ENCODE assay signal across 27 cellular contexts in genomic region chr4:6535706-6536105, GRCh38. TPM values are rescaled to one million over a fixed set of nuclear protein-coding genes. Genes with fewer than 3 reads are reported as not detected.
DNase-seq lines count a peak whose midpoint lies in the region; ATAC-seq, FAIRE-seq and TF ChIP-seq lines count a peak whose summit lies in the region.
"Had no signal": no experiment of that assay in that cellular context is flagged by ENCODE, and none has a peak within 500 bp of the region (broad histone marks: within the 10 kb centered on the region; RNA-seq: fewer than 3 reads in every experiment).

No MANE protein-coding gene starts in this region.

- TF ChIP-seq CTCF in HepG2 (CRISPR knock-in tag; IDR thresholded peaks at IDR 0.05) (no peak), right lobe of liver (IDR thresholded peaks at IDR 0.05) (no peak), K562 (IDR thresholded peaks at IDR 0.05 in 2 of 3, conservative IDR thresholded peaks at IDR 0.05 in 1 of 3; ENCODE audit: insufficient read depth in 2 of 3, low read depth in 1 of 3, low read length in 3 of 3) (no peak), spleen (IDR thresholded peaks at IDR 0.05 in 8 of 11, conservative IDR thresholded peaks at IDR 0.05 in 3 of 11) (no peak)

- H2AFZ ChIP-seq in HepG2 (ENCODE audit: low read length) = no peak overlapping the region
- no peak overlapping the region for H2AFZ ChIP-seq in K562 (ENCODE audit: low read depth, low read length)

- intact Hi-C loops in HepG2 (cut with micrococcal nuclease; ENCODE audit: unreplicated experiment) = no loop called here
- intact Hi-C loops in right lobe of liver (cut with DNase I) = no loop called here
- intact Hi-C loops in K562 (cut with micrococcal nuclease) = no loop called here
- intact Hi-C loops in spleen (cut with DNase I; ENCODE audit: low total_unique reads) = no loop called here

- TF ChIP-seq EP300 in HepG2 (IDR thresholded peaks at IDR 0.05; ENCODE audit: low read depth in 2 of 2, low read length in 2 of 2) (no peak), HepG2 (CRISPR knock-in tag; IDR thresholded peaks at IDR 0.05; ENCODE audit: borderline replicate concordance) (no peak), K562 (IDR thresholded peaks at IDR 0.05; ENCODE audit: low read length) (no peak)

- TF ChIP-seq RAD21 in HepG2 (CRISPR knock-in tag; IDR thresholded peaks at IDR 0.05) (no peak), K562 (CRISPR knock-in tag; conservative IDR thresholded peaks at IDR 0.05 in 1 of 2, IDR thresholded peaks at IDR 0.05 in 1 of 2) (no peak)

- no peak overlapping the region for H3K4me2 ChIP-seq in HepG2 (ENCODE audit: low read depth, low read length)
- H3K4me2 ChIP-seq in K562 (ENCODE audit: insufficient read depth, low read length) = no peak overlapping the region
- H3K4me2 ChIP-seq: BLaER1 had no signal

- H3K27me3 ChIP-seq in HepG2 (ENCODE audit: control insufficient read depth in 1 of 2, insufficient read depth in 2 of 2, low read length in 2 of 2) (peaks cover 6 to 40% of the 10 kb centered on the region in 2 experiments), right lobe of liver (no peaks in the 10 kb centered on the region), K562 (ENCODE audit: control insufficient read depth in 2 of 2, insufficient read depth in 2 of 2, low read length in 2 of 2) (peaks cover 39 to 78% of the 10 kb centered on the region in 2 experiments; a peak in 4 of 5 replicates), spleen (replicated peaks in 1 of 7) (peaks cover 0 to 55% (median 0%) of the 10 kb centered on the region in 7 donors)
- H3K27me3 ChIP-seq: BE2C, BLaER1 had no signal

- H4K20me1 ChIP-seq in HepG2 (ENCODE audit: insufficient read depth, low read length) (no peaks in the 10 kb centered on the region), K562 (replicated peaks; ENCODE audit: control insufficient read depth, insufficient read depth, low read length) (0 out of 2 replicates have a peak, but pooled peaks cover 3% of the 10 kb centered on the region)
- H4K20me1 ChIP-seq: BLaER1 had no signal

- 37% methylated on average over 7 of the region's 7 CpGs for WGBS in HepG2 (ENCODE audit: low lambda C conversion rate)
- WGBS in right lobe of liver (ENCODE audit: insufficient coverage, low coverage, low lambda C conversion rate, missing lambda C conversion rate) = 81% methylated on average over 7 of the region's 7 CpGs
- under 1% methylated on average over 7 of the region's 7 CpGs for WGBS in K562 (ENCODE audit: insufficient coverage, low coverage, missing lambda C conversion rate)
- WGBS in spleen, 5 donors = 83 to 94% (median 91%) methylated on average over 7 of the region's 7 CpGs

- no peaks in the 10 kb centered on the region for H3K9me1 ChIP-seq in K562 (ENCODE audit: control insufficient read depth, insufficient read depth, low read length)

- H3K36me3 ChIP-seq in HepG2 (replicated peaks in 1 of 2; ENCODE audit: control insufficient read depth in 1 of 2, insufficient read depth in 2 of 2, low read length in 2 of 2) = no peaks in the 10 kb centered on the region
- no peaks in the 10 kb centered on the region for H3K36me3 ChIP-seq in right lobe of liver
- H3K36me3 ChIP-seq in K562 (ENCODE audit: control insufficient read depth, insufficient read depth, low read length) = no peaks in the 10 kb centered on the region
- H3K36me3 ChIP-seq in spleen = no peaks in the 10 kb centered on the region
- H3K36me3 ChIP-seq: BE2C, BLaER1 had no signal

- in situ Hi-C loops in HepG2 (cut with HindIII; ENCODE audit: extremely low pct_ligation_motif_present, low pct_unique_long_range_greater_than_20kb) = no loop called here
- in situ Hi-C loops in K562 (cut with MboI) = no loop called here

- H3K79me2 ChIP-seq in HepG2 (ENCODE audit: insufficient read depth, low read length) = no peaks in the 10 kb centered on the region
- no peaks in the 10 kb centered on the region for H3K79me2 ChIP-seq in K562 (ENCODE audit: control insufficient read depth, insufficient read depth, low read length)

- H3K27ac ChIP-seq in HepG2 (ENCODE audit: extremely low read length, insufficient read depth, low read length) (no peak overlapping the region), right lobe of liver (no peak overlapping the region), K562 (ENCODE audit: extremely low read depth, low read depth, low read length) (no peak overlapping the region), spleen (no peak overlapping the region)
- H3K27ac ChIP-seq: BLaER1 had no signal

- no peak for FAIRE-seq in HepG2 (lab: Jason Lieb, UNC)
- no peak for FAIRE-seq in K562 (lab: Jason Lieb, UNC)
- FAIRE-seq: A204.1, GM12878, GM12892, GM18507 had no signal

- TF ChIP-seq POLR2A in HepG2 (IDR thresholded peaks at IDR 0.05; ENCODE audit: insufficient read depth in 1 of 2, low read depth in 2 of 2, low read length in 2 of 2) (no peak), right lobe of liver (IDR thresholded peaks at IDR 0.05) (no peak), K562 (conservative IDR thresholded peaks at IDR 0.05) (no peak), spleen (IDR thresholded peaks at IDR 0.05) (no peak)

- H3K4me1 ChIP-seq in HepG2 (ENCODE audit: insufficient read depth, low read length) (peaks cover 28% of the 10 kb centered on the region), right lobe of liver (no peaks in the 10 kb centered on the region), K562 (replicated peaks in 1 of 2; ENCODE audit: control insufficient read depth in 2 of 2, insufficient read depth in 2 of 2, low read length in 2 of 2) (peaks cover 0 to 13% of the 10 kb centered on the region in 2 experiments; a peak in 2 of 5 replicates), spleen (no peaks in the 10 kb centered on the region)
- H3K4me1 ChIP-seq: BE2C, BLaER1 had no signal

- H3K9ac ChIP-seq in HepG2 (ENCODE audit: insufficient read depth, low read depth, low read length) (no peak overlapping the region), K562 (ENCODE audit: insufficient read depth in 1 of 2, low read depth in 2 of 2, low read length in 2 of 2) (no peak overlapping the region)
- H3K9ac ChIP-seq: BLaER1 had no signal

- POLR2A ChIA-PET in HepG2 (lab: Yijun Ruan, JAX) = no interaction called here
- POLR2A ChIA-PET in K562 (lab: Yijun Ruan, JAX) = interaction anchor here (0.6 to 1.0 kb wide), 3 partner anchors 10 to 482 kb away, joined by 3 read pairs; no protein-coding TSS in a partner anchor

- no TSS peak for BruUV-seq in HepG2 (replicated peaks; lab: Mats Ljungman, UMichigan)
- BruUV-seq in K562 (replicated peaks; lab: Mats Ljungman, UMichigan) = no TSS peak

- H3K9me3 ChIP-seq in HepG2 (ENCODE audit: low read length) (no peaks in the 10 kb centered on the region), right lobe of liver (no peaks in the 10 kb centered on the region), K562 (replicated peaks; ENCODE audit: control insufficient read depth, insufficient read depth, low read depth, low read length) (no peaks in the 10 kb centered on the region; the same call in 1 of the 2 replicates), spleen (peaks cover 0 to 8% (median 6%) of the 10 kb centered on the region in 8 donors)
- H3K9me3 ChIP-seq: BE2C had no signal

- DNase-seq in HepG2 (ENCODE audit: low spot score) = no peak
- no peak for DNase-seq in right lobe of liver
- no peak for DNase-seq in K562 (ENCODE audit: extremely low read depth in 1 of 4, low spot score in 3 of 4)
- peak; percentile 43 for DNase-seq in spleen
- no peak for DNase-seq in stimulated activated CD4-positive, alpha-beta T cell treated with anti-CD3 and anti-CD28 coated beads, Interleukin-12 subunit alpha, Interleukin-12 subunit beta, amount 100 ng/mL, for 4 hours
- DNase-seq in MV-4-11 (lab: John Stamatoyannopoulos, UW) = no peak
- no peak for DNase-seq in T-helper 2 cell
- DNase-seq: 8988T; ACHN; BE2C; C1 segment of cervical spinal cord; CD4-positive, alpha-beta memory T cell; CD4-positive, CD25-positive, alpha-beta regulatory T cell; CD8-positive, alpha-beta memory T cell; COR-L47; DMS 273 treated with DMSO at 0.1 percent for 48 hours; DMS153; DMS53; DMS79; DND-41; EL; GDM1 had no signal

- CTCF ChIA-PET in HepG2 (lab: Yijun Ruan, JAX; ENCODE audit: low intra/inter-chr PET ratio, low total read pairs) = no interaction called here
- CTCF ChIA-PET in K562 (lab: Yijun Ruan, JAX; ENCODE audit: low intra/inter-chr PET ratio) = no interaction called here

- no peak overlapping the region for H3K4me3 ChIP-seq in HepG2 (replicated peaks in 1 of 3; ENCODE audit: insufficient read depth in 1 of 3, low read depth in 2 of 3, low read length in 3 of 3)
- no peak overlapping the region for H3K4me3 ChIP-seq in right lobe of liver
- no peak overlapping the region for H3K4me3 ChIP-seq in K562
- no peak overlapping the region for H3K4me3 ChIP-seq in spleen
- H3K4me3 ChIP-seq: BLaER1, GM12878 had no signal

- ATAC-seq in HepG2 = no peak
- ATAC-seq in right lobe of liver = no peak
- ATAC-seq in K562 = no peak
- ATAC-seq: GM12878 had no signal

RNA-seq across cellular contexts. Expression of gene MAN2B2, which starts 39.3 kb away (rescaled TPM):
- total RNA-seq in HepG2 (2016; rRNA removed; fragmentation: Illumina TruSeq; extraction: Trizol) (2.8 and 5.4 TPM in 2 replicates), right lobe of liver (10 to 100 TPM; 22.3 to 34.1 (median 27.5) TPM), K562 (2014; rRNA removed) (5.3 and 6.0 TPM in 2 replicates), K562 (2014; rRNA removed; fragmentation: Illumina TruSeq; extraction: Trizol) (1.7 TPM in 2 replicates), K562 (2015; rRNA removed; fragmentation: Illumina TruSeq; extraction: Trizol) (3.8 and 4.1 TPM in 2 replicates), K562 (2021) (8.5 and 8.8 TPM in 2 replicates), spleen (10 to 100 TPM; 25.8 to 40.3 (median 34.0) TPM)
- 0.62 and 0.71 TPM in 2 replicates for total RNA-seq in HepG2 (2016; cell fraction: cytosol; rRNA removed; fragmentation: Illumina TruSeq; extraction: Trizol; ENCODE audit: low read depth)
- 2.0 and 5.4 TPM in 2 replicates for total RNA-seq in HepG2 (2016; cell fraction: insoluble cytoplasmic fraction; rRNA removed; fragmentation: Illumina TruSeq; extraction: Trizol)
- 1.1 and 1.2 TPM in 2 replicates for total RNA-seq in HepG2 (2016; cell fraction: membrane; rRNA removed; fragmentation: Illumina TruSeq; extraction: Trizol)
- total RNA-seq in HepG2 (2016; cell fraction: nucleus; rRNA removed; fragmentation: Illumina TruSeq; extraction: Trizol) = 6.3 and 8.0 TPM in 2 replicates
- polyA plus RNA-seq in HepG2 (2011; rRNA removed) (4.8 and 6.4 TPM in 2 replicates), K562 (2011; rRNA removed) (2.5 and 3.7 TPM in 2 replicates), K562 (2014; fragmentation: Illumina TruSeq; extraction: Trizol) (3.7 and 4.8 TPM in 2 replicates), K562 (2014; fragmentation: Nextera tagmentation; extraction: Ambion mirVana) (under 1 TPM; 0.21 to 0.27 TPM), K562 (2014; rRNA removed) (4.2 and 4.9 TPM in 2 replicates), spleen (10 to 100 TPM in 1 of 3 donors, 1 to 10 TPM in 2; 7.9 to 10.5 (median 9.0) TPM)
- 4.7 and 6.1 TPM in 2 replicates for polyA plus RNA-seq in HepG2 (2011; cell fraction: cytosol; rRNA removed)
- 14.1 and 16.0 TPM in 2 replicates for polyA plus RNA-seq in HepG2 (2011; cell fraction: nucleus; rRNA removed)
- 4.4 and 4.5 TPM in 2 replicates for polyA plus RNA-seq in HepG2 (2012)
- polyA plus RNA-seq in HepG2 (2016; cell fraction: cytosol; fragmentation: Illumina TruSeq; extraction: Trizol; ENCODE audit: low read depth) = 0.44 TPM in 2 replicates
- 2.4 and 3.0 TPM in 2 replicates for polyA plus RNA-seq in HepG2 (2016; cell fraction: insoluble cytoplasmic fraction; fragmentation: Illumina TruSeq; extraction: Trizol; ENCODE audit: low read depth)
- polyA plus RNA-seq in HepG2 (2016; cell fraction: membrane; fragmentation: Illumina TruSeq; extraction: Trizol; ENCODE audit: low read depth) = 0.70 and 0.92 TPM in 2 replicates
- 14.4 and 14.5 TPM in 2 replicates for polyA plus RNA-seq in HepG2 (2016; cell fraction: nucleus; fragmentation: Illumina TruSeq; extraction: Trizol; ENCODE audit: insufficient read depth, low read depth)
- 9.0 and 18.8 TPM in 2 replicates for polyA minus RNA-seq in HepG2 (2011; rRNA and poly(A)+ RNA removed; ENCODE audit: low replicate concordance)
- 7.6 and 8.0 TPM in 2 replicates for polyA minus RNA-seq in HepG2 (2011; cell fraction: cytosol; rRNA and poly(A)+ RNA removed)
- polyA minus RNA-seq in HepG2 (2011; cell fraction: nucleus; rRNA and poly(A)+ RNA removed) = 5.0 and 6.2 TPM in 2 replicates
- total RNA-seq in K562 (2011; cell fraction: chromatin; rRNA removed; ENCODE audit: low replicate concordance) = 7.7 and 16.2 TPM in 2 replicates
- total RNA-seq in K562 (2011; cell fraction: nucleolus; rRNA removed) = 17.6 and 18.3 TPM in 2 replicates
- total RNA-seq in K562 (2011; cell fraction: nucleoplasm; rRNA removed) = 12.6 TPM in 2 replicates
- polyA plus RNA-seq in K562 (2011; cell fraction: cytosol; rRNA removed) = 3.8 and 8.3 TPM in 2 replicates
- 8.0 and 12.5 TPM in 2 replicates for polyA plus RNA-seq in K562 (2011; cell fraction: nucleus; rRNA removed)
- 5.9 and 18.3 TPM in 2 replicates for polyA plus RNA-seq in K562 (2012)
- polyA minus RNA-seq in K562 (2011; rRNA and poly(A)+ RNA removed) = 2.5 and 3.6 TPM in 2 replicates
- polyA minus RNA-seq in K562 (2011; cell fraction: cytosol; rRNA and poly(A)+ RNA removed) = 6.9 and 13.0 TPM in 2 replicates
- 5.7 and 6.0 TPM in 2 replicates for polyA minus RNA-seq in K562 (2011; cell fraction: nucleus; rRNA and poly(A)+ RNA removed)

Comparison
In these comparisons a context has a peak if more than half of its experiments do, and no peak if none do; other contexts are left out.
1. Of the 241 proteins assayed by ChIP-seq in both HepG2 and K562: peak only in HepG2: none; only in K562: ZFP36; in both: none; in neither: 240.